Comparison of ENCODE assay signal across 17 cellular contexts in the genomic region with DNA sequence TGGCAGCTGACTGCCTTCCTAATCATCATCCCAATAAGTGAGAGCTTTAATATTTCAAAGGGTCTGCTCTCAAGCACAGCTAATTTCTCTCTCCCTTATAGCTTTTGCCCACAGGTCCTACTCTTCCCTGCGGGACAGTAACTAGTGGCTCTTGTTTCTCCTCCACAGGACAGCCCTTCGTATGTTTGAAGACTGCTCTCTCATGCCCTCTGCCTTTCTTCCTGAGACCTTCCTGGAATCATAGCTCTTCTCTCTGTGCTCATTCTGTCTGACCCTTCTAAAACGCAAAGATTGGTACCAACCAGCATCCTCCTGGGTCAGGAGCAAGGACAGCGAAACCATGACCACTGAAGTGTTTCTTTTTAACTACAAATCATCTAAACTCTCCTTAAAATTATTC.
DNase-seq lines count a peak whose midpoint lies in the region; ATAC-seq lines count a peak whose summit lies in the region.
"Had no signal": no experiment of that assay in that cellular context is flagged by ENCODE, and none has a peak within 500 bp of the region (broad histone marks: within the 10 kb centered on the region; RNA-seq: fewer than 3 reads in every experiment).

No MANE protein-coding gene starts in this region.

- DNase-seq in Ammon's horn (ENCODE audit: low spot score) = peak; percentile 68
- peak; percentile 7 for DNase-seq in iPS DF 4.7 (ENCODE audit: extremely low read depth, low spot score)
- peak; percentile 62 for DNase-seq in putamen (ENCODE audit: low spot score)
- no peak for DNase-seq in NCI-H2196 (lab: John Stamatoyannopoulos, UW; ENCODE audit: unreplicated experiment)
- no peak for DNase-seq in SHP77 (lab: John Stamatoyannopoulos, UW)
- DNase-seq in iPS-NIHi11 (ENCODE audit: low spot score) = no peak
- DNase-seq: BE2C; CD4-positive, alpha-beta memory T cell; KBM-7; NCI-H1436; NCI-H2081; NCI-H510A; NCI-H82; PC-9 had no signal

- H3K27ac ChIP-seq in angular gyrus (ENCODE audit: low read depth, low read length) = peak overlapping the region; percentile 24
- H3K27ac ChIP-seq: PC-9 had no signal

- no peak for ATAC-seq in HG03378 (IDR thresholded peaks at IDR 0.05; ENCODE audit: unreplicated experiment)
- ATAC-seq: SK-N-SH treated with all-trans-retinoic acid at 6 μM for 48 hours had no signal

Comparison
In these comparisons a context has a peak if more than half of its experiments do, and no peak if none do; other contexts are left out.
1. DNase-seq: peak in Ammon's horn (single experiment), iPS DF 4.7 (single experiment) and putamen (single experiment); none in NCI-H2196 (single experiment), SHP77 (0 of 2) and iPS-NIHi11 (single experiment).